In genomic region chr12:104669057-104669770, GRCh38 we compare ENCODE assay signal across 8 cellular contexts.
DNase-seq lines count a peak whose midpoint lies in the region; ATAC-seq and TF ChIP-seq lines count a peak whose summit lies in the region.

No MANE protein-coding gene starts in this region.

- no peak for ATAC-seq in activated T-helper 17 cell treated with anti-CD3 and anti-CD28 coated beads, Interleukin-2, amount 50 U/mL, for 72 hours (replicated peaks)
- no peak for ATAC-seq in GM21526 (IDR thresholded peaks at IDR 0.05; ENCODE audit: low FRiP score, unreplicated experiment)

- H3K9me3 Mint-ChIP-seq in activated T-helper 17 cell treated with anti-CD3 and anti-CD28 coated beads, Interleukin-2, amount 50 U/mL, for 72 hours = no peaks in the 10 kb centered on the region

- no peaks in the 10 kb centered on the region for H3K27me3 ChIP-seq in left ventricle myocardium inferior (ENCODE audit: low read depth)
- no peaks in the 10 kb centered on the region for H3K27me3 ChIP-seq in spleen (replicated peaks in 1 of 7)

- intact Hi-C loops in left ventricle myocardium inferior (cut with micrococcal nuclease) = no loop called here
- intact Hi-C loops in spleen (cut with DNase I; ENCODE audit: low total_unique reads) = no loop called here

- H3K4me1 ChIP-seq in left ventricle myocardium inferior = peaks cover 73% of the 10 kb centered on the region
- H3K4me1 ChIP-seq in spleen = peaks cover 39 to 93% (median 58%) of the 10 kb centered on the region in 6 donors

- H3K4me1 Mint-ChIP-seq in activated T-helper 17 cell treated with anti-CD3 and anti-CD28 coated beads, Interleukin-2, amount 50 U/mL, for 72 hours = peaks cover 55% of the 10 kb centered on the region

- peak overlapping the region; percentile 91 for H3K27ac Mint-ChIP-seq in activated T-helper 17 cell treated with anti-CD3 and anti-CD28 coated beads, Interleukin-2, amount 50 U/mL, for 72 hours

- no peaks in the 10 kb centered on the region for H3K9me3 ChIP-seq in left ventricle myocardium inferior (replicated peaks)
- no peaks in the 10 kb centered on the region for H3K9me3 ChIP-seq in spleen

- H3K27ac ChIP-seq in left ventricle myocardium inferior (replicated peaks) = peak overlapping the region; percentile 89
- peak overlapping the region in 7 of 8 donors; percentile 36 to 88 (median 77) for H3K27ac ChIP-seq in spleen

- no peaks in the 10 kb centered on the region for H3K27me3 Mint-ChIP-seq in activated T-helper 17 cell treated with anti-CD3 and anti-CD28 coated beads, Interleukin-2, amount 50 U/mL, for 72 hours

- no peak for TF ChIP-seq POLR2A in spleen (IDR thresholded peaks at IDR 0.05)

- 60 to 70% (median 62%) methylated on average over 20 of the region's 20 CpGs for WGBS in spleen, 5 donors

- DNase-seq in NCI-H1436 (lab: John Stamatoyannopoulos, UW) (peak; percentile 23), NCI-H1436 treated with DMSO at 0.1 percent for 48 hours (lab: John Stamatoyannopoulos, UW) (no peak), left ventricle myocardium inferior (peak; percentile 77), spleen (no peak), kidney glomerular epithelial cell (lab: John Stamatoyannopoulos, UW) (no peak), NCI-H2029 (lab: John Stamatoyannopoulos, UW) (no peak)

- peak overlapping the region; percentile 69 for H3K4me3 Mint-ChIP-seq in activated T-helper 17 cell treated with anti-CD3 and anti-CD28 coated beads, Interleukin-2, amount 50 U/mL, for 72 hours

- H3K36me3 ChIP-seq in left ventricle myocardium inferior = no peaks in the 10 kb centered on the region
- peaks cover 0 to 7% (median 0%) of the 10 kb centered on the region in 6 donors for H3K36me3 ChIP-seq in spleen

- H3K4me3 ChIP-seq in left ventricle myocardium inferior (peak overlapping the region; percentile 39), spleen (peak overlapping the region in 1 of 8 donors; percentile 54)

- H3K36me3 Mint-ChIP-seq in activated T-helper 17 cell treated with anti-CD3 and anti-CD28 coated beads, Interleukin-2, amount 50 U/mL, for 72 hours (ENCODE audit: low read depth) = peaks cover 6% of the 10 kb centered on the region

- peak; percentile 39 for TF ChIP-seq CTCF in left ventricle myocardium inferior (IDR thresholded peaks at IDR 0.05; ENCODE audit: borderline replicate concordance)
- TF ChIP-seq CTCF in spleen (IDR thresholded peaks at IDR 0.05 in 8 of 11, conservative IDR thresholded peaks at IDR 0.05 in 3 of 11) = peak in 1 of 11 experiments; percentile 16

Comparison
In these comparisons a context has a peak if more than half of its experiments do, and no peak if none do; other contexts are left out.
1. DNase-seq: peak in NCI-H1436 (single experiment) and left ventricle myocardium inferior (single experiment); none in NCI-H1436 treated with DMSO at 0.1 percent for 48 hours (single experiment), spleen (single experiment), kidney glomerular epithelial cell (single experiment) and NCI-H2029 (single experiment).